ENCODE assay signal across 1 cellular context in the genomic region with DNA sequence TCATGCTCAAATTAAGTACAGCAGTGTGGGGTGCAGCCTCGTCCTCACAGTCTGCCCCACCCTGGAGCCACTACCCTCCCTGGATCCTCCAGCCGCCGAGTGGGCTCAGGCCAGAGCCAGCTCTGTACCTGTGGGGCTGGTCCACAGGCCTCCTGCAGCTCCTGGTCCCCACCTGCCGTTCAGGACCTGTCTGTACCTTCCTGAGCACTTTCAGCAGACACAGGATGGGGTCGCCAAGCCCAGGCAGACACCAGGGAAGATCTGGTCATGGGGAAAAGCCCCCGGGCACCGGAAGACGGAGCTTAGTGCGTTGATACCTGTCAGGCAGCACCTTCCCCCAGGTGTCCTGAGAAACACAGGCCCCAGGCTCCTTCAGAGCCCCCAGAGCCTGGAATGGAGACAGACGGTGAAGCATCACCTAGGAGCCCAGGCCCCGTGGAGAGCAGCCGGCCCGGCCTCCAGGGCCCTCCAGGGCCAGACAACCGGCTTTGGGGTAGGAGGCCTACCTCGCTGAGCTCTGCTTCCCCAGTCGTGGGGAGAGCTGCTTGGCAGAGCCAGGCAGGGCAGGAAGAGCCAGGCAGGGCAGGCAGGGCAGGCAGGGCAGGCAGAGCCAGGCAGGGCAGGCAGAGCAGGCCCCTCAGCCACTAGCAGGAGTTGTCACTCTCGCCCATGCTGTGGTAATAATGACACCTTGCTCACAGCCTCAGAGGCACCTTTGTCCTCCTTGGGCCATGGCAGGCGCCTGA.
TF ChIP-seq lines count a peak whose summit lies in the region.

No MANE protein-coding gene starts in this region.

TF ChIP-seq in HCT116, 20 proteins besides CTCF, POLR2A, EP300 and RAD21:
- no peak for TF ChIP-seq CEBPB (IDR thresholded peaks at IDR 0.05; ENCODE audit: low read depth)
- no peak for TF ChIP-seq CBX3 (IDR thresholded peaks at IDR 0.05; ENCODE audit: low read depth)
- no peak for TF ChIP-seq FOSL1 (IDR thresholded peaks at IDR 0.05; ENCODE audit: low read depth)
- no peak for TF ChIP-seq ZNF274 (IDR thresholded peaks at IDR 0.05; ENCODE audit: low read depth, low read length)
- no peak for TF ChIP-seq YY1 (IDR thresholded peaks at IDR 0.05; ENCODE audit: extremely low read depth, insufficient replicate concordance, low read depth, low read length)
- TF ChIP-seq JUND (IDR thresholded peaks at IDR 0.05): no peak
- no peak for TF ChIP-seq SP1 (IDR thresholded peaks at IDR 0.05; ENCODE audit: low read depth)
- no peak for TF ChIP-seq SIN3A (IDR thresholded peaks at IDR 0.05; ENCODE audit: low read depth)
- TF ChIP-seq, protein P1, sequence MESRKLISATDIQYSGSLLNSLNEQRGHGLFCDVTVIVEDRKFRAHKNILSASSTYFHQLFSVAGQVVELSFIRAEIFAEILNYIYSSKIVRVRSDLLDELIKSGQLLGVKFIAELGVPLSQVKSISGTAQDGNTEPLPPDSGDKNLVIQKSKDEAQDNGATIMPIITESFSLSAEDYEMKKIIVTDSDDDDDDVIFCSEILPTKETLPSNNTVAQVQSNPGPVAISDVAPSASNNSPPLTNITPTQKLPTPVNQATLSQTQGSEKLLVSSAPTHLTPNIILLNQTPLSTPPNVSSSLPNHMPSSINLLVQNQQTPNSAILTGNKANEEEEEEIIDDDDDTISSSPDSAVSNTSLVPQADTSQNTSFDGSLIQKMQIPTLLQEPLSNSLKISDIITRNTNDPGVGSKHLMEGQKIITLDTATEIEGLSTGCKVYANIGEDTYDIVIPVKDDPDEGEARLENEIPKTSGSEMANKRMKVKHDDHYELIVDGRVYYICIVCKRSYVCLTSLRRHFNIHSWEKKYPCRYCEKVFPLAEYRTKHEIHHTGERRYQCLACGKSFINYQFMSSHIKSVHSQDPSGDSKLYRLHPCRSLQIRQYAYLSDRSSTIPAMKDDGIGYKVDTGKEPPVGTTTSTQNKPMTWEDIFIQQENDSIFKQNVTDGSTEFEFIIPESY (IDR thresholded peaks at IDR 0.05; ENCODE audit: extremely low read depth, insufficient replicate concordance, low read length): no peak
- no peak for TF ChIP-seq ZFX (IDR thresholded peaks at IDR 0.05)
- TF ChIP-seq, protein P2, sequence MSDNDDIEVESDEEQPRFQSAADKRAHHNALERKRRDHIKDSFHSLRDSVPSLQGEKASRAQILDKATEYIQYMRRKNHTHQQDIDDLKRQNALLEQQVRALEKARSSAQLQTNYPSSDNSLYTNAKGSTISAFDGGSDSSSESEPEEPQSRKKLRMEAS (IDR thresholded peaks at IDR 0.05): no peak
- TF ChIP-seq SRF (IDR thresholded peaks at IDR 0.05; ENCODE audit: low read depth): no peak
- TF ChIP-seq ELF1 (IDR thresholded peaks at IDR 0.05; ENCODE audit: borderline replicate concordance, low read depth): no peak
- TF ChIP-seq EZH2 (IDR thresholded peaks at IDR 0.05): no peak
- TF ChIP-seq POLR2AphosphoS5 (IDR thresholded peaks at IDR 0.05; ENCODE audit: low read depth, low read length): no peak
- TF ChIP-seq EGR1 (IDR thresholded peaks at IDR 0.05; ENCODE audit: low read depth): no peak
- TF ChIP-seq, protein P3, sequence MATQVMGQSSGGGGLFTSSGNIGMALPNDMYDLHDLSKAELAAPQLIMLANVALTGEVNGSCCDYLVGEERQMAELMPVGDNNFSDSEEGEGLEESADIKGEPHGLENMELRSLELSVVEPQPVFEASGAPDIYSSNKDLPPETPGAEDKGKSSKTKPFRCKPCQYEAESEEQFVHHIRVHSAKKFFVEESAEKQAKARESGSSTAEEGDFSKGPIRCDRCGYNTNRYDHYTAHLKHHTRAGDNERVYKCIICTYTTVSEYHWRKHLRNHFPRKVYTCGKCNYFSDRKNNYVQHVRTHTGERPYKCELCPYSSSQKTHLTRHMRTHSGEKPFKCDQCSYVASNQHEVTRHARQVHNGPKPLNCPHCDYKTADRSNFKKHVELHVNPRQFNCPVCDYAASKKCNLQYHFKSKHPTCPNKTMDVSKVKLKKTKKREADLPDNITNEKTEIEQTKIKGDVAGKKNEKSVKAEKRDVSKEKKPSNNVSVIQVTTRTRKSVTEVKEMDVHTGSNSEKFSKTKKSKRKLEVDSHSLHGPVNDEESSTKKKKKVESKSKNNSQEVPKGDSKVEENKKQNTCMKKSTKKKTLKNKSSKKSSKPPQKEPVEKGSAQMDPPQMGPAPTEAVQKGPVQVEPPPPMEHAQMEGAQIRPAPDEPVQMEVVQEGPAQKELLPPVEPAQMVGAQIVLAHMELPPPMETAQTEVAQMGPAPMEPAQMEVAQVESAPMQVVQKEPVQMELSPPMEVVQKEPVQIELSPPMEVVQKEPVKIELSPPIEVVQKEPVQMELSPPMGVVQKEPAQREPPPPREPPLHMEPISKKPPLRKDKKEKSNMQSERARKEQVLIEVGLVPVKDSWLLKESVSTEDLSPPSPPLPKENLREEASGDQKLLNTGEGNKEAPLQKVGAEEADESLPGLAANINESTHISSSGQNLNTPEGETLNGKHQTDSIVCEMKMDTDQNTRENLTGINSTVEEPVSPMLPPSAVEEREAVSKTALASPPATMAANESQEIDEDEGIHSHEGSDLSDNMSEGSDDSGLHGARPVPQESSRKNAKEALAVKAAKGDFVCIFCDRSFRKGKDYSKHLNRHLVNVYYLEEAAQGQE (IDR thresholded peaks at IDR 0.05; ENCODE audit: low read depth): no peak
TF ChIP-seq in HCT116: peak in this region for 0.
